Comparison of ENCODE assay signal across 12 cellular contexts in genomic region chr2:196482119-196483065, GRCh38.
A peak's percentile ranks its signal among the peaks of the same experiment; 100 is the strongest.
DNase-seq lines count a peak whose midpoint lies in the region; ATAC-seq and TF ChIP-seq lines count a peak whose summit lies in the region.
"Had no signal": no experiment of that assay in that cellular context is flagged by ENCODE, and none has a peak within 500 bp of the region (broad histone marks: within the 10 kb centered on the region; RNA-seq: fewer than 3 reads in every experiment).

No MANE protein-coding gene starts in this region.

- no peaks in the 10 kb centered on the region for H3K36me3 Mint-ChIP-seq in type B pancreatic cell
- peaks cover 5% of the 10 kb centered on the region for H3K36me3 Mint-ChIP-seq in nephron progenitor cell (ENCODE audit: low read depth)
- H3K36me3 Mint-ChIP-seq: activated naive CD8-positive, alpha-beta T cell treated with anti-CD3 and anti-CD28 coated beads, Interleukin-2, amount 10 ng/mL, durations not matched to agents 7 days and 5 days had no signal

- DNase-seq in AG09309 (ENCODE audit: low read depth) (peak; percentile 55), EL (peak; percentile 80), NCI-H69 (lab: John Stamatoyannopoulos, UW) (peak; percentile 8), fibroblast of peridontal ligament (ENCODE audit: extremely low read depth) (peak; percentile 73), putamen (ENCODE audit: low spot score) (no peak), type B pancreatic cell (ENCODE audit: extremely low spot score, unreplicated experiment) (no peak), nephron progenitor cell (no peak)
- DNase-seq: activated naive CD8-positive, alpha-beta T cell treated with anti-CD3 and anti-CD28 coated beads, Interleukin-2, amount 10 ng/mL, durations not matched to agents 7 days and 5 days; DMS79 treated with DMSO at 0.1 percent for 48 hours; left cardiac atrium; NCI-H1930 had no signal

- H3K9me3 Mint-ChIP-seq in type B pancreatic cell (no peaks in the 10 kb centered on the region), nephron progenitor cell (no peaks in the 10 kb centered on the region)

- no peak overlapping the region for H3K4me3 ChIP-seq in AG09309 (ENCODE audit: control insufficient read depth, low read depth, low read length)

- no peak for TF ChIP-seq CTCF in AG09309 (IDR thresholded peaks at IDR 0.05; ENCODE audit: control insufficient read depth, insufficient read depth, low read depth, low read length, missing control alignments)
- no peak for TF ChIP-seq CTCF in type B pancreatic cell (conservative IDR thresholded peaks at IDR 0.05)
- no peak for TF ChIP-seq CTCF in nephron progenitor cell (IDR thresholded peaks at IDR 0.05)

- H3K4me3 Mint-ChIP-seq in type B pancreatic cell (no peak overlapping the region), nephron progenitor cell (no peak overlapping the region)
- H3K4me3 Mint-ChIP-seq: activated naive CD8-positive, alpha-beta T cell treated with anti-CD3 and anti-CD28 coated beads, Interleukin-2, amount 10 ng/mL, durations not matched to agents 7 days and 5 days had no signal

- H3K4me1 Mint-ChIP-seq in type B pancreatic cell (ENCODE audit: unreplicated experiment) (peaks cover 6% of the 10 kb centered on the region), nephron progenitor cell (no peaks in the 10 kb centered on the region)
- H3K4me1 Mint-ChIP-seq: activated naive CD8-positive, alpha-beta T cell treated with anti-CD3 and anti-CD28 coated beads, Interleukin-2, amount 10 ng/mL, durations not matched to agents 7 days and 5 days had no signal

- H3K27ac Mint-ChIP-seq in type B pancreatic cell (no peak overlapping the region), nephron progenitor cell (no peak overlapping the region)
- H3K27ac Mint-ChIP-seq: activated naive CD8-positive, alpha-beta T cell treated with anti-CD3 and anti-CD28 coated beads, Interleukin-2, amount 10 ng/mL, durations not matched to agents 7 days and 5 days had no signal

- no peak for ATAC-seq in GM18870 (IDR thresholded peaks at IDR 0.05; ENCODE audit: unreplicated experiment)

- H3K27me3 Mint-ChIP-seq in type B pancreatic cell (peaks cover 6% of the 10 kb centered on the region), nephron progenitor cell (ENCODE audit: low read depth, poor library complexity) (peaks cover 1% of the 10 kb centered on the region)

Comparison
In these comparisons a context has a peak if more than half of its experiments do, and no peak if none do; other contexts are left out.
1. DNase-seq: peak in AG09309 (single experiment), EL (single experiment), NCI-H69 (single experiment) and fibroblast of peridontal ligament (single experiment); none in putamen (single experiment), type B pancreatic cell (single experiment) and nephron progenitor cell (single experiment).